ENCODE assay signal across 22 cellular contexts in genomic region chr6:6682225-6682624, GRCh38.
DNase-seq lines count a peak whose midpoint lies in the region; ATAC-seq and TF ChIP-seq lines count a peak whose summit lies in the region.
"Had no signal": no experiment of that assay in that cellular context is flagged by ENCODE, and none has a peak within 500 bp of the region (broad histone marks: within the 10 kb centered on the region; RNA-seq: fewer than 3 reads in every experiment).

No MANE protein-coding gene starts in this region.

- peaks cover 0 to 8% of the 10 kb centered on the region in 2 donors for H3K4me1 ChIP-seq in esophagus (ENCODE audit: control insufficient read depth in 2 of 2, insufficient read depth in 2 of 2, low read length in 1 of 2)
- peaks cover 12% of the 10 kb centered on the region for H3K4me1 ChIP-seq in parathyroid adenoma
- H3K4me1 ChIP-seq in upper lobe of right lung, result peaks cover 41% of the 10 kb centered on the region
- H3K4me1 ChIP-seq: testis had no signal

- DNase-seq in activated CD4-positive, alpha-beta T cell treated with anti-CD3 and anti-CD28 coated beads, Interleukin-2, amount 10 ng/mL, durations not matched to agents 7 days and 5 days, result no peak
- no peak for DNase-seq in activated CD4-positive, alpha-beta T cell treated with anti-CD3 and anti-CD28 coated beads for 1 hour
- no peak for DNase-seq in upper lobe of right lung
- no peak for DNase-seq in superior temporal gyrus (ENCODE audit: extremely low spot score)
- DNase-seq in SHP77 treated with DMSO at 0.1 percent for 48 hours (lab: John Stamatoyannopoulos, UW), result no peak
- DNase-seq in NCI-H1436 treated with DMSO at 0.1 percent for 48 hours (lab: John Stamatoyannopoulos, UW), result no peak
- DNase-seq: 8988T; activated B cell treated with CpG ODN at 0.5 μM for 24 hours; activated CD8-positive, alpha-beta T cell treated with anti-CD3 and anti-CD28 coated beads for 36 hours; CD4-positive, alpha-beta memory T cell; DMS 273 treated with DMSO at 0.1 percent for 48 hours; NCI-H1092; NCI-H2081; NCI-H446 treated with DMSO at 0.1 percent for 48 hours; SHP77; stimulated activated CD4-positive, alpha-beta T cell treated with anti-CD3 and anti-CD28 coated beads, Interleukin-2, amount 100 ng/mL, for 24 hours; testis had no signal

- H3K27ac Mint-ChIP-seq in activated CD4-positive, alpha-beta T cell treated with anti-CD3 and anti-CD28 coated beads, Interleukin-2, amount 10 ng/mL, durations not matched to agents 7 days and 5 days, result peak overlapping the region; percentile 19
- H3K27ac Mint-ChIP-seq: activated B cell treated with CpG ODN at 0.5 μM for 24 hours; activated CD8-positive, alpha-beta T cell treated with anti-CD3 and anti-CD28 coated beads for 36 hours; CD4-positive, alpha-beta memory T cell had no signal

- POLR2A ChIA-PET in activated CD4-positive, alpha-beta T cell treated with anti-CD3 and anti-CD28 coated beads, Interleukin-2, amount 10 ng/mL, durations not matched to agents 7 days and 5 days (lab: Charles Lee), result no interaction called here

- H3K79me2 ChIP-seq in parathyroid adenoma, result no peaks in the 10 kb centered on the region

- no peak overlapping the region for H2AFZ ChIP-seq in parathyroid adenoma

- intact Hi-C loops in upper lobe of right lung (cut with DNase I), result no loop called here

- no peak overlapping the region for H3K9ac ChIP-seq in parathyroid adenoma

- H3K27me3 Mint-ChIP-seq in activated CD4-positive, alpha-beta T cell treated with anti-CD3 and anti-CD28 coated beads, Interleukin-2, amount 10 ng/mL, durations not matched to agents 7 days and 5 days, result no peaks in the 10 kb centered on the region

- H3K4me1 Mint-ChIP-seq in activated CD4-positive, alpha-beta T cell treated with anti-CD3 and anti-CD28 coated beads, Interleukin-2, amount 10 ng/mL, durations not matched to agents 7 days and 5 days, result peaks cover 73% of the 10 kb centered on the region

- H3K4me3 Mint-ChIP-seq in activated CD4-positive, alpha-beta T cell treated with anti-CD3 and anti-CD28 coated beads, Interleukin-2, amount 10 ng/mL, durations not matched to agents 7 days and 5 days, result no peak overlapping the region
- H3K4me3 Mint-ChIP-seq: activated B cell treated with CpG ODN at 0.5 μM for 24 hours; activated CD8-positive, alpha-beta T cell treated with anti-CD3 and anti-CD28 coated beads for 36 hours; brain; CD4-positive, alpha-beta memory T cell had no signal

- peaks cover 1% of the 10 kb centered on the region for H3K36me3 Mint-ChIP-seq in activated CD4-positive, alpha-beta T cell treated with anti-CD3 and anti-CD28 coated beads, Interleukin-2, amount 10 ng/mL, durations not matched to agents 7 days and 5 days (ENCODE audit: low read depth)
- H3K36me3 Mint-ChIP-seq: brain; CD4-positive, alpha-beta memory T cell had no signal

- 35 to 50% methylated on average over 3 of the region's 3 CpGs for whole genome bisulfite sequencing in esophagus, 2 donors

- peak; percentile 1 for ATAC-seq in upper lobe of right lung
- ATAC-seq: activated CD8-positive, alpha-beta T cell treated with anti-CD3 and anti-CD28 coated beads for 36 hours; gastroesophageal sphincter had no signal

- H3K4me3 ChIP-seq in esophagus (ENCODE audit: low read depth in 1 of 2, low read length in 2 of 2), result no peak overlapping the region
- H3K4me3 ChIP-seq in parathyroid adenoma (ENCODE audit: low read depth, low read length), result no peak overlapping the region
- H3K4me3 ChIP-seq in upper lobe of right lung, result no peak overlapping the region
- H3K4me3 ChIP-seq: gastroesophageal sphincter, lung, testis had no signal

- H3K9me3 Mint-ChIP-seq in activated CD4-positive, alpha-beta T cell treated with anti-CD3 and anti-CD28 coated beads, Interleukin-2, amount 10 ng/mL, durations not matched to agents 7 days and 5 days, result no peaks in the 10 kb centered on the region
- H3K9me3 Mint-ChIP-seq: activated B cell treated with CpG ODN at 0.5 μM for 24 hours; activated CD8-positive, alpha-beta T cell treated with anti-CD3 and anti-CD28 coated beads for 36 hours; CD4-positive, alpha-beta memory T cell had no signal

- H3K4me2 ChIP-seq in parathyroid adenoma (ENCODE audit: low read length), result no peak overlapping the region

- CTCF ChIA-PET in activated CD4-positive, alpha-beta T cell treated with anti-CD3 and anti-CD28 coated beads, Interleukin-2, amount 10 ng/mL, durations not matched to agents 7 days and 5 days (lab: Charles Lee), result interaction anchor here (0.7 to 1.3 kb wide), 4 partner anchors 10 to 448 kb away, joined by 3 read pairs; no protein-coding TSS in a partner anchor

- H3K36me3 ChIP-seq in esophagus (ENCODE audit: control insufficient read depth in 2 of 2, insufficient read depth in 2 of 2, low read length in 1 of 2) (no peaks in the 10 kb centered on the region), parathyroid adenoma (ENCODE audit: control insufficient read depth, insufficient read depth, low read length) (no peaks in the 10 kb centered on the region), upper lobe of right lung (no peaks in the 10 kb centered on the region)
- H3K36me3 ChIP-seq: gastroesophageal sphincter had no signal

- no peaks in the 10 kb centered on the region for H3K9me3 ChIP-seq in esophagus (ENCODE audit: control insufficient read depth in 2 of 2, insufficient read depth in 1 of 2, low read depth in 1 of 2, low read length in 1 of 2)
- H3K9me3 ChIP-seq in parathyroid adenoma (ENCODE audit: control insufficient read depth, low read length), result no peaks in the 10 kb centered on the region
- no peaks in the 10 kb centered on the region for H3K9me3 ChIP-seq in upper lobe of right lung
- H3K9me3 ChIP-seq: gastroesophageal sphincter, testis had no signal

- H3K27ac ChIP-seq in esophagus (ENCODE audit: low read depth in 2 of 2, low read length in 1 of 2) (peak overlapping the region; percentile 18 to 44), parathyroid adenoma (peak overlapping the region; percentile 52), upper lobe of right lung (peak overlapping the region; percentile 69)
- H3K27ac ChIP-seq: testis had no signal

- H3K27me3 ChIP-seq in esophagus (ENCODE audit: control insufficient read depth in 1 of 2, insufficient read depth in 2 of 2, low read length in 2 of 2) (no peaks in the 10 kb centered on the region), parathyroid adenoma (ENCODE audit: control insufficient read depth, insufficient read depth, low read length) (no peaks in the 10 kb centered on the region), upper lobe of right lung (no peaks in the 10 kb centered on the region)
- H3K27me3 ChIP-seq: gastroesophageal sphincter, testis had no signal

- TF ChIP-seq CTCF in parathyroid adenoma (IDR thresholded peaks at IDR 0.05) (no peak), upper lobe of right lung (IDR thresholded peaks at IDR 0.05) (no peak)
